8 cellular contexts compared by ENCODE assay signal in the genomic region with DNA sequence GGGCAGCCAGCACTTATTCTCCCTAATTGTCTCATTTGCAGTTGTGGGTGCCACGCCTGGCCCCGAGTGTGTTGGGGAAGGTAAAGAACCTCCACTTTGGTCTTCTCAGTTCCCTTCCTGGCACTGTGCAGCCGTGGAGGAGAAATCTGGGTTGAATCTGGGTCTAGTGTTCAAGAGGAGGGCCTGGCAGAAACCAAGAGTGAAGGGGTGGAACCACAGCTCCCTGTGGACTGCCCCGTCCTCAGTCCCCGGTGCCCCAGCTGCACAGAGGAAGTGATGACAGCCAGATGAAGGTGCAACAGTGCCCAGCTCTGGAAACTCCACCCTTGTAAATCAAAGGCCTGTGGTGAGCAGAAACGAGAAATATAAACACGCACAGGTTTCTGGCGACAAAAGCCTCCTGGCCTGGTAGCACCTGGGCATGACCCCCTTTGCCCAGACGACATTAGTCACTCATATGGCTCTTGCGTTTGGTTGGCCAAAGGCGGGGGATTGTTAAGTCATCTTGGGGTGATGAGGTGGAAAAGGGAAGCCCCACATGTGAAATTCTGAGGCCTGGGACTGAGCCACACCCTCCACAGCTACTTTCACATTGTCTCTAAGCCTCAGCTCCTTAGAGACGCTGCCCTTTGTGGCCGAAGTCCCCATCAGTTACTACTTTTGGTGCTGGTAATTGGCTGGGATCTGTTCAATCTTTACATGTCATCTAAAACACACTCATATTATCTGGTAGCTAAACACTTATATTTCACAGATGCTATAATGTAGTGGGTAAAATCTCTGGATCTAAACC. TPM values are rescaled to one million over a fixed set of nuclear protein-coding genes. Genes with fewer than 3 reads are reported as not detected.
DNase-seq lines count a peak whose midpoint lies in the region; ATAC-seq and TF ChIP-seq lines count a peak whose summit lies in the region.

No MANE protein-coding gene starts in this region.

- peaks cover 69% of the 10 kb centered on the region for H3K4me1 Mint-ChIP-seq in activated naive CD8-positive, alpha-beta T cell treated with anti-CD3 and anti-CD28 coated beads, Interleukin-2, amount 10 ng/mL, durations not matched to agents 7 days and 5 days
- peaks cover 50 to 91% (median 84%) of the 10 kb centered on the region in 7 donors for H3K4me1 Mint-ChIP-seq in naive thymus-derived CD4-positive, alpha-beta T cell

- POLR2A ChIA-PET in activated naive CD8-positive, alpha-beta T cell treated with anti-CD3 and anti-CD28 coated beads, Interleukin-2, amount 10 ng/mL, durations not matched to agents 7 days and 5 days (lab: Charles Lee), result interaction anchor here (0.9 to 5.3 kb wide), 9 partner anchors 15 to 660 kb away, joined by 3 to 80 read pairs (median 4); no protein-coding TSS in a partner anchor
- POLR2A ChIA-PET in naive thymus-derived CD4-positive, alpha-beta T cell (lab: Charles Lee), result interaction anchor here (0.5 to 20.3 kb wide), 16 partner anchors 8 to 758 kb away, joined by 3 to 427 read pairs (median 6); a partner anchor contains a TSS

- H3K4me3 Mint-ChIP-seq in activated naive CD8-positive, alpha-beta T cell treated with anti-CD3 and anti-CD28 coated beads, Interleukin-2, amount 10 ng/mL, durations not matched to agents 7 days and 5 days, result peak overlapping the region; percentile 77
- peak overlapping the region; percentile 81 to 97 (median 93) for H3K4me3 Mint-ChIP-seq in naive thymus-derived CD4-positive, alpha-beta T cell

- peaks cover 4% of the 10 kb centered on the region for H3K36me3 Mint-ChIP-seq in activated naive CD8-positive, alpha-beta T cell treated with anti-CD3 and anti-CD28 coated beads, Interleukin-2, amount 10 ng/mL, durations not matched to agents 7 days and 5 days
- peaks cover 0 to 9% (median 0%) of the 10 kb centered on the region in 5 donors for H3K36me3 Mint-ChIP-seq in naive thymus-derived CD4-positive, alpha-beta T cell

- H3K4me1 ChIP-seq in SJSA1 (replicated peaks), result peaks cover 26% of the 10 kb centered on the region
- H3K4me1 ChIP-seq in naive thymus-derived CD4-positive, alpha-beta T cell (ENCODE audit: control insufficient read depth in 2 of 2, insufficient read depth in 2 of 2, low read length in 2 of 2), result peaks cover 60 to 62% of the 10 kb centered on the region in 2 donors
- peaks cover 3 to 61% of the 10 kb centered on the region in 2 donors for H3K4me1 ChIP-seq in thyroid gland

- CTCF ChIA-PET in naive thymus-derived CD4-positive, alpha-beta T cell (lab: Charles Lee), result interaction anchor here (1.2 to 7.0 kb wide), 9 partner anchors 15 to 51 kb away, joined by 3 to 45 read pairs (median 8); no protein-coding TSS in a partner anchor

- H3K9me3 ChIP-seq in SJSA1 (replicated peaks) (no peaks in the 10 kb centered on the region), thyroid gland (no peaks in the 10 kb centered on the region)
- no peaks in the 10 kb centered on the region for H3K9me3 ChIP-seq in naive thymus-derived CD4-positive, alpha-beta T cell (ENCODE audit: control insufficient read depth in 2 of 3, low read length in 3 of 3)

- DNase-seq in SJSA1 (ENCODE audit: low read depth in 1 of 2, low spot score in 2 of 2) (peak in 1 of 2 experiments; percentile 25), thyroid gland (no peak), caudate nucleus (lab: John Stamatoyannopoulos, UW) (no peak), NCI-H2029 treated with DMSO at 0.1 percent for 48 hours (lab: John Stamatoyannopoulos, UW) (no peak)
- DNase-seq in activated naive CD8-positive, alpha-beta T cell treated with anti-CD3 and anti-CD28 coated beads, Interleukin-2, amount 10 ng/mL, durations not matched to agents 7 days and 5 days, result peak; percentile 73
- peak; percentile 57 to 95 (median 91) for DNase-seq in naive thymus-derived CD4-positive, alpha-beta T cell

- peak overlapping the region; percentile 23 for H3K27ac ChIP-seq in SJSA1
- peak overlapping the region; percentile 94 for H3K27ac ChIP-seq in naive thymus-derived CD4-positive, alpha-beta T cell (ENCODE audit: low read depth, low read length)
- peak overlapping the region in 2 of 3 donors; percentile 51 to 63 for H3K27ac ChIP-seq in thyroid gland
- H3K27ac ChIP-seq in caudate nucleus (ENCODE audit: low read depth, low read length), result no peak overlapping the region

- WGBS in thyroid gland, 2 donors, result 68 to 78% methylated on average over 13 of the region's 13 CpGs

- no peaks in the 10 kb centered on the region for H3K9me3 Mint-ChIP-seq in activated naive CD8-positive, alpha-beta T cell treated with anti-CD3 and anti-CD28 coated beads, Interleukin-2, amount 10 ng/mL, durations not matched to agents 7 days and 5 days
- H3K9me3 Mint-ChIP-seq in naive thymus-derived CD4-positive, alpha-beta T cell, result no peaks in the 10 kb centered on the region

- intact Hi-C loops in naive thymus-derived CD4-positive, alpha-beta T cell (cut with micrococcal nuclease), result loop anchor here (1.0 to 10.0 kb wide), 13 partner anchors 11 to 730 kb away; a partner anchor contains a TSS
- intact Hi-C loops in thyroid gland (cut with DNase I), result no loop called here

- no peak overlapping the region for H3K4me3 ChIP-seq in SJSA1
- peak overlapping the region; percentile 69 for H3K4me3 ChIP-seq in naive thymus-derived CD4-positive, alpha-beta T cell (ENCODE audit: low read length)
- no peak overlapping the region for H3K4me3 ChIP-seq in thyroid gland (replicated peaks in 1 of 3)

- no peak for TF ChIP-seq POLR2A in thyroid gland (IDR thresholded peaks at IDR 0.05)

- peak overlapping the region; percentile 90 for H3K27ac Mint-ChIP-seq in activated naive CD8-positive, alpha-beta T cell treated with anti-CD3 and anti-CD28 coated beads, Interleukin-2, amount 10 ng/mL, durations not matched to agents 7 days and 5 days
- peak overlapping the region; percentile 91 to 100 (median 98) for H3K27ac Mint-ChIP-seq in naive thymus-derived CD4-positive, alpha-beta T cell

- H3K36me3 ChIP-seq in SJSA1 (peaks cover under 1% of the 10 kb centered on the region; the same call in 1 of the 2 replicates), thyroid gland (no peaks in the 10 kb centered on the region)
- H3K36me3 ChIP-seq in naive thymus-derived CD4-positive, alpha-beta T cell (ENCODE audit: control insufficient read depth in 2 of 3, insufficient read depth in 3 of 3, low read length in 3 of 3), result no peaks in the 10 kb centered on the region

- ATAC-seq in GM18861 (IDR thresholded peaks at IDR 0.05; ENCODE audit: unreplicated experiment) (peak; percentile 46), HG02943 (IDR thresholded peaks at IDR 0.05; ENCODE audit: low read depth, unreplicated experiment) (peak; percentile 52)
- ATAC-seq in activated naive CD8-positive, alpha-beta T cell treated with anti-CD3 and anti-CD28 coated beads, Interleukin-2, amount 10 ng/mL, durations not matched to agents 7 days and 5 days (ENCODE audit: low read depth), result peak; percentile 75
- peak; percentile 87 for ATAC-seq in naive thymus-derived CD4-positive, alpha-beta T cell

- H3K27me3 ChIP-seq in SJSA1 (replicated peaks), result no peaks in the 10 kb centered on the region
- H3K27me3 ChIP-seq in naive thymus-derived CD4-positive, alpha-beta T cell (ENCODE audit: control insufficient read depth in 2 of 2, insufficient read depth in 2 of 2, low read length in 2 of 2), result no peaks in the 10 kb centered on the region
- H3K27me3 ChIP-seq in thyroid gland, result no peaks in the 10 kb centered on the region

- no peaks in the 10 kb centered on the region for H3K27me3 Mint-ChIP-seq in activated naive CD8-positive, alpha-beta T cell treated with anti-CD3 and anti-CD28 coated beads, Interleukin-2, amount 10 ng/mL, durations not matched to agents 7 days and 5 days
- H3K27me3 Mint-ChIP-seq in naive thymus-derived CD4-positive, alpha-beta T cell, result no peaks in the 10 kb centered on the region

- no peak for TF ChIP-seq CTCF in thyroid gland (IDR thresholded peaks at IDR 0.05)

RNA-seq across cellular contexts. Expression of a gene that starts 4.2 kb away (rescaled TPM):
- total RNA-seq in SJSA1 (2014; rRNA removed; shearing (Covaris generic)), result 67.2 and 82.6 TPM in 2 replicates
- total RNA-seq in activated naive CD8-positive, alpha-beta T cell treated with anti-CD3 and anti-CD28 coated beads, Interleukin-2, amount 10 ng/mL, durations not matched to agents 7 days and 5 days, result 10 to 100 TPM; 83.2 to 85.5 TPM
- 10 to 100 TPM; 63.3 to 97.4 (median 72.2) TPM for total RNA-seq in naive thymus-derived CD4-positive, alpha-beta T cell
- polyA plus RNA-seq in naive thymus-derived CD4-positive, alpha-beta T cell, result 10 to 100 TPM; 21.3 to 50.4 TPM
- total RNA-seq in thyroid gland, result 100 to 1,000 TPM in 2 of 4 donors, 10 to 100 TPM in 2; 74.5 to 146 (median 97.2) TPM

Comparison
In these comparisons a context has a peak if more than half of its experiments do, and no peak if none do; other contexts are left out.
1. DNase-seq: peak in activated naive CD8-positive, alpha-beta T cell treated with anti-CD3 and anti-CD28 coated beads, Interleukin-2, amount 10 ng/mL, durations not matched to agents 7 days and 5 days (single experiment) and naive thymus-derived CD4-positive, alpha-beta T cell (9 of 9); none in thyroid gland (0 of 2), caudate nucleus (0 of 61) and NCI-H2029 treated with DMSO at 0.1 percent for 48 hours (single experiment).
2. Peak in every context shown above with its lines, with median percentiles within 50 percentile points of each other: ATAC-seq.